Comparison of ENCODE assay signal across 19 cellular contexts in genomic region chr10:70584366-70584765, GRCh38. TPM values are rescaled to one million over a fixed set of nuclear protein-coding genes. Genes with fewer than 3 reads are reported as not detected.
DNase-seq lines count a peak whose midpoint lies in the region; ATAC-seq, FAIRE-seq and TF ChIP-seq lines count a peak whose summit lies in the region.
"Had no signal": no experiment of that assay in that cellular context is flagged by ENCODE, and none has a peak within 500 bp of the region (broad histone marks: within the 10 kb centered on the region; RNA-seq: fewer than 3 reads in every experiment).

No MANE protein-coding gene starts in this region.

- no peak overlapping the region for H3K4me3 ChIP-seq in HepG2 (replicated peaks in 1 of 3; ENCODE audit: insufficient read depth in 1 of 3, low read depth in 2 of 3, low read length in 3 of 3)
- H3K4me3 ChIP-seq: heart right ventricle, upper lobe of left lung had no signal

- no peak overlapping the region for H4K5ac ChIP-seq in H9 (ENCODE audit: insufficient read length, low read depth, low read length)

- no peaks in the 10 kb centered on the region for H3K36me3 ChIP-seq in HepG2 (replicated peaks in 1 of 2; ENCODE audit: control insufficient read depth in 1 of 2, insufficient read depth in 2 of 2, low read length in 2 of 2)
- H3K36me3 ChIP-seq: heart right ventricle, upper lobe of left lung had no signal

- no peak overlapping the region for H3K4ac ChIP-seq in H9 (ENCODE audit: low read depth, low read length)

- H3K9me3 ChIP-seq in H9 (ENCODE audit: control insufficient read depth, low read depth, low read length) (no peaks in the 10 kb centered on the region), HepG2 (ENCODE audit: low read length) (no peaks in the 10 kb centered on the region)
- H3K9me3 ChIP-seq: heart right ventricle, upper lobe of left lung had no signal

- FAIRE-seq in HepG2 (lab: Jason Lieb, UNC): no peak

- H3K4me3 Mint-ChIP-seq in H9: no peak overlapping the region
- no peak overlapping the region for H3K4me3 Mint-ChIP-seq in nephron
- no peak overlapping the region for H3K4me3 Mint-ChIP-seq in stimulated activated memory B cell treated with anti-CD40 and anti-IgM and Interleukin-4, amounts not matched to agents 10 μg/mL and 1 μg/mL and 100 μg/mL, for 72 hours
- H3K4me3 Mint-ChIP-seq: activated CD8-positive, alpha-beta memory T cell treated with anti-CD3 and anti-CD28 coated beads, Interleukin-2, amount 10 ng/mL, durations not matched to agents 7 days and 5 days; CD4-positive, alpha-beta memory T cell; T-helper 2 cell treated with Interferon-gamma antibody and Interleukin-4, amounts not matched to agents 5 μg/mL and 100 μg/mL, for 36 hours had no signal

- no peak overlapping the region for H2AK5ac ChIP-seq in H9 (ENCODE audit: insufficient read length, low read length)

- no peaks in the 10 kb centered on the region for H3K9me3 Mint-ChIP-seq in H9
- H3K9me3 Mint-ChIP-seq in nephron: no peaks in the 10 kb centered on the region
- peaks cover 3% of the 10 kb centered on the region for H3K9me3 Mint-ChIP-seq in stimulated activated memory B cell treated with anti-CD40 and anti-IgM and Interleukin-4, amounts not matched to agents 10 μg/mL and 1 μg/mL and 100 μg/mL, for 72 hours
- H3K9me3 Mint-ChIP-seq: CD4-positive, alpha-beta memory T cell had no signal

- no peak overlapping the region for H2BK5ac ChIP-seq in H9 (ENCODE audit: insufficient read length, low read length)

- H3K4me1 Mint-ChIP-seq in H9 (peaks cover 27 to 43% of the 10 kb centered on the region in 2 experiments), nephron (peaks cover 62% of the 10 kb centered on the region)
- peaks cover 27% of the 10 kb centered on the region for H3K4me1 Mint-ChIP-seq in stimulated activated memory B cell treated with anti-CD40 and anti-IgM and Interleukin-4, amounts not matched to agents 10 μg/mL and 1 μg/mL and 100 μg/mL, for 72 hours

- H3K27ac Mint-ChIP-seq in H9: peak overlapping the region in 2 of 3 experiments; percentile 35 to 60; a peak in 2 of 7 replicates
- H3K27ac Mint-ChIP-seq in nephron: peak overlapping the region in 2 of 3 experiments; percentile 90
- no peak overlapping the region for H3K27ac Mint-ChIP-seq in stimulated activated memory B cell treated with anti-CD40 and anti-IgM and Interleukin-4, amounts not matched to agents 10 μg/mL and 1 μg/mL and 100 μg/mL, for 72 hours
- H3K27ac Mint-ChIP-seq: CD4-positive, alpha-beta memory T cell; T-helper 2 cell treated with Interferon-gamma antibody and Interleukin-4, amounts not matched to agents 5 μg/mL and 100 μg/mL, for 36 hours had no signal

- H3K79me2 ChIP-seq in H9 (ENCODE audit: insufficient read depth, low read length): no peaks in the 10 kb centered on the region
- H3K79me2 ChIP-seq in HepG2 (ENCODE audit: insufficient read depth, low read length): no peaks in the 10 kb centered on the region

- H3K27me3 ChIP-seq in H9 (ENCODE audit: insufficient read depth, low read length): no peaks in the 10 kb centered on the region
- peaks cover 0 to 3% of the 10 kb centered on the region in 2 experiments; a peak in 2 of 5 replicates for H3K27me3 ChIP-seq in HepG2 (ENCODE audit: control insufficient read depth in 1 of 2, insufficient read depth in 2 of 2, low read length in 2 of 2)
- H3K27me3 ChIP-seq: heart right ventricle, upper lobe of left lung had no signal

- H4K20me1 ChIP-seq in H9 (ENCODE audit: control insufficient read depth, insufficient read depth, insufficient read length) (no peaks in the 10 kb centered on the region), HepG2 (ENCODE audit: insufficient read depth, low read length) (no peaks in the 10 kb centered on the region)

- no peak overlapping the region for H4K91ac ChIP-seq in H9 (ENCODE audit: insufficient read length, low read depth, low read length)

- in situ Hi-C loops in HepG2 (cut with HindIII; ENCODE audit: extremely low pct_ligation_motif_present, low pct_unique_long_range_greater_than_20kb): no loop called here

- no peak overlapping the region for H3K56ac ChIP-seq in H9 (ENCODE audit: insufficient read length, low read depth, low read length)

- H3K4me2 ChIP-seq in H9 (ENCODE audit: insufficient read depth, insufficient read length, low read length) (no peak overlapping the region), HepG2 (ENCODE audit: low read depth, low read length) (no peak overlapping the region)

- ATAC-seq in HepG2: no peak
- ATAC-seq in stimulated activated memory B cell treated with anti-CD40 and anti-IgM and Interleukin-4, amounts not matched to agents 10 μg/mL and 1 μg/mL and 100 μg/mL, for 72 hours: no peak
- ATAC-seq: activated CD8-positive, alpha-beta memory T cell treated with anti-CD3 and anti-CD28 coated beads, Interleukin-2, amount 10 ng/mL, durations not matched to agents 7 days and 5 days had no signal

- POLR2A ChIA-PET in HepG2 (lab: Yijun Ruan, JAX): no interaction called here

- intact Hi-C loops in HepG2 (cut with micrococcal nuclease; ENCODE audit: unreplicated experiment): no loop called here

- TF ChIP-seq EP300 in HepG2 (IDR thresholded peaks at IDR 0.05; ENCODE audit: low read depth in 2 of 2, low read length in 2 of 2) (no peak), HepG2 (CRISPR knock-in tag; IDR thresholded peaks at IDR 0.05; ENCODE audit: borderline replicate concordance) (no peak)

- no peak overlapping the region for H3K23ac ChIP-seq in H9 (ENCODE audit: insufficient read length, low read depth, low read length)

- H3K23me2 ChIP-seq in H9 (ENCODE audit: insufficient read length, low read depth, low read length, poor library complexity, severe bottlenecking): no peaks in the 10 kb centered on the region

- H2AFZ ChIP-seq in H9 (ENCODE audit: low read length) (no peak overlapping the region), HepG2 (ENCODE audit: low read length) (no peak overlapping the region)

- H3K79me1 ChIP-seq in H9 (ENCODE audit: insufficient read depth, low read depth, low read length, poor library complexity, severe bottlenecking): no peaks in the 10 kb centered on the region

- H3K4me1 ChIP-seq in H9 (ENCODE audit: insufficient read depth, low read length) (peaks cover 4% of the 10 kb centered on the region; the same call in 1 of the 2 replicates), HepG2 (ENCODE audit: insufficient read depth, low read length) (no peaks in the 10 kb centered on the region)

- TF ChIP-seq POLR2A in HepG2 (IDR thresholded peaks at IDR 0.05; ENCODE audit: insufficient read depth in 1 of 2, low read depth in 2 of 2, low read length in 2 of 2): no peak

- BruUV-seq in HepG2 (replicated peaks; lab: Mats Ljungman, UMichigan): no TSS peak

- no peak overlapping the region for H2BK12ac ChIP-seq in H9 (ENCODE audit: insufficient read length, low read depth, low read length)

- H2BK120ac ChIP-seq in H9 (ENCODE audit: low read depth, low read length, poor library complexity, severe bottlenecking): no peak overlapping the region

- H4K8ac ChIP-seq in H9 (replicated peaks; ENCODE audit: insufficient read length, low read depth, low read length): no peak overlapping the region

- H3T11ph ChIP-seq in H9 (ENCODE audit: low read length): no peak overlapping the region

- no peak overlapping the region for H2BK20ac ChIP-seq in H9 (ENCODE audit: low read depth, low read length, poor library complexity, severe bottlenecking)

- no peak overlapping the region for H2BK15ac ChIP-seq in H9 (ENCODE audit: low read depth, low read length)

- TF ChIP-seq CTCF in H9 (conservative IDR thresholded peaks at IDR 0.05) (no peak), nephron (IDR thresholded peaks at IDR 0.05; ENCODE audit: unreplicated experiment in 3 of 3) (no peak), HepG2 (CRISPR knock-in tag; IDR thresholded peaks at IDR 0.05) (no peak)

- WGBS in H9 (ENCODE audit: extremely low coverage, insufficient read length, low lambda C conversion rate): no CpG with 5 or more reads among the region's 11 CpGs
- 56% methylated on average over 11 of the region's 11 CpGs for WGBS in HepG2 (ENCODE audit: low lambda C conversion rate)

- CTCF ChIA-PET in HepG2 (lab: Yijun Ruan, JAX; ENCODE audit: low intra/inter-chr PET ratio, low total read pairs): no interaction called here

- DNase-seq in NCI-H2107 treated with DMSO at 0.1 percent for 48 hours (lab: John Stamatoyannopoulos, UW; ENCODE audit: unreplicated experiment): peak; percentile 14
- DNase-seq in NCI-H2107 (lab: John Stamatoyannopoulos, UW): no peak
- no peak for DNase-seq in H9
- DNase-seq in NCI-H774 (lab: John Stamatoyannopoulos, UW): peak; percentile 9
- DNase-seq in HepG2 (ENCODE audit: low spot score): no peak
- no peak for DNase-seq in NCI-H526 treated with DMSO at 0.1 percent for 48 hours (lab: John Stamatoyannopoulos, UW)
- DNase-seq: activated CD8-positive, alpha-beta memory T cell treated with anti-CD3 and anti-CD28 coated beads, Interleukin-2, amount 10 ng/mL, durations not matched to agents 7 days and 5 days; activated effector memory CD4-positive, alpha-beta T cell treated with Interleukin-2 at 50 U/mL for 16 hours; CD4-positive, alpha-beta memory T cell; heart right ventricle; Kasumi-1; mesenchymal stem cell; SIG-M5; stimulated activated naive CD4-positive, alpha-beta T cell had no signal

- no peak overlapping the region for H3K14ac ChIP-seq in H9 (ENCODE audit: insufficient read depth, low read length)

- no peaks in the 10 kb centered on the region for H3K36me3 Mint-ChIP-seq in H9 (ENCODE audit: insufficient read depth in 1 of 3, low read depth in 3 of 3)
- H3K36me3 Mint-ChIP-seq in nephron (ENCODE audit: low read depth): no peaks in the 10 kb centered on the region
- H3K36me3 Mint-ChIP-seq in stimulated activated memory B cell treated with anti-CD40 and anti-IgM and Interleukin-4, amounts not matched to agents 10 μg/mL and 1 μg/mL and 100 μg/mL, for 72 hours: no peaks in the 10 kb centered on the region
- H3K36me3 Mint-ChIP-seq: CD4-positive, alpha-beta memory T cell had no signal

- H3K18ac ChIP-seq in H9 (ENCODE audit: insufficient read length, low read depth, low read length): no peak overlapping the region

- TF ChIP-seq RAD21 in HepG2 (CRISPR knock-in tag; IDR thresholded peaks at IDR 0.05): no peak

- H3K9ac ChIP-seq in H9 (ENCODE audit: extremely low read depth, insufficient read length, low read length) (no peak overlapping the region), HepG2 (ENCODE audit: insufficient read depth, low read depth, low read length) (no peak overlapping the region)

- H3K27ac ChIP-seq in H9 (ENCODE audit: insufficient read length, low read depth, low read length) (no peak overlapping the region), HepG2 (ENCODE audit: extremely low read length, insufficient read depth, low read length) (no peak overlapping the region)
- H3K27ac ChIP-seq: upper lobe of left lung had no signal

- H3K27me3 Mint-ChIP-seq in H9 (ENCODE audit: low read depth): peaks cover 1% of the 10 kb centered on the region
- no peaks in the 10 kb centered on the region for H3K27me3 Mint-ChIP-seq in nephron (ENCODE audit: low read depth)
- peaks cover 20% of the 10 kb centered on the region for H3K27me3 Mint-ChIP-seq in stimulated activated memory B cell treated with anti-CD40 and anti-IgM and Interleukin-4, amounts not matched to agents 10 μg/mL and 1 μg/mL and 100 μg/mL, for 72 hours

RNA-seq across cellular contexts. Expression of gene PRF1, which starts 18.2 kb away (rescaled TPM):
- total RNA-seq in H9 (2021) (0.18 TPM in 1 of 2 replicates, not detected in the other), HepG2 (2016; rRNA removed; fragmentation: Illumina TruSeq; extraction: Trizol) (0.32 and 1.00 TPM in 2 replicates)
- total RNA-seq in HepG2 (2016; cell fraction: cytosol; rRNA removed; fragmentation: Illumina TruSeq; extraction: Trizol; ENCODE audit: low read depth): not detected in 2 replicates
- 0.18 and 1.2 TPM in 2 replicates for total RNA-seq in HepG2 (2016; cell fraction: insoluble cytoplasmic fraction; rRNA removed; fragmentation: Illumina TruSeq; extraction: Trizol)
- total RNA-seq in HepG2 (2016; cell fraction: membrane; rRNA removed; fragmentation: Illumina TruSeq; extraction: Trizol): 0.06 and 0.17 TPM in 2 replicates
- 0.69 and 1.4 TPM in 2 replicates for total RNA-seq in HepG2 (2016; cell fraction: nucleus; rRNA removed; fragmentation: Illumina TruSeq; extraction: Trizol)
- polyA plus RNA-seq in HepG2 (2011; rRNA removed): 1.4 and 1.7 TPM in 2 replicates
- 1.0 and 1.1 TPM in 2 replicates for polyA plus RNA-seq in HepG2 (2011; cell fraction: cytosol; rRNA removed)
- polyA plus RNA-seq in HepG2 (2011; cell fraction: nucleus; rRNA removed): 0.39 and 0.62 TPM in 2 replicates
- 0.08 and 1.0 TPM in 2 replicates for polyA plus RNA-seq in HepG2 (2012)
- not detected in 2 replicates for polyA plus RNA-seq in HepG2 (2016; cell fraction: cytosol; fragmentation: Illumina TruSeq; extraction: Trizol; ENCODE audit: low read depth)
- 0.21 and 0.38 TPM in 2 replicates for polyA plus RNA-seq in HepG2 (2016; cell fraction: insoluble cytoplasmic fraction; fragmentation: Illumina TruSeq; extraction: Trizol; ENCODE audit: low read depth)
- 0.17 and 0.45 TPM in 2 replicates for polyA plus RNA-seq in HepG2 (2016; cell fraction: membrane; fragmentation: Illumina TruSeq; extraction: Trizol; ENCODE audit: low read depth)
- polyA plus RNA-seq in HepG2 (2016; cell fraction: nucleus; fragmentation: Illumina TruSeq; extraction: Trizol; ENCODE audit: insufficient read depth, low read depth): 2.3 and 3.3 TPM in 2 replicates
- 1.6 TPM in 1 of 2 replicates, not detected in the other for polyA minus RNA-seq in HepG2 (2011; rRNA and poly(A)+ RNA removed; ENCODE audit: low replicate concordance)
- polyA minus RNA-seq in HepG2 (2011; cell fraction: cytosol; rRNA and poly(A)+ RNA removed): 0.99 and 1.1 TPM in 2 replicates
- polyA minus RNA-seq in HepG2 (2011; cell fraction: nucleus; rRNA and poly(A)+ RNA removed): 0.37 TPM in 1 of 2 replicates, not detected in the other
- polyA plus RNA-seq: neural cell had no signal

Comparison
In these comparisons a context has a peak if more than half of its experiments do, and no peak if none do; other contexts are left out.
1. DNase-seq: peak in NCI-H2107 treated with DMSO at 0.1 percent for 48 hours (single experiment) and NCI-H774 (single experiment); none in NCI-H2107 (single experiment), H9 (single experiment), HepG2 (single experiment) and NCI-H526 treated with DMSO at 0.1 percent for 48 hours (single experiment).